ENCODE assay signal across 14 cellular contexts in genomic region chr7:155753446-155753965, GRCh38. TPM values are rescaled to one million over a fixed set of nuclear protein-coding genes. Genes with fewer than 3 reads are reported as not detected.
DNase-seq lines count a peak whose midpoint lies in the region; ATAC-seq, FAIRE-seq and TF ChIP-seq lines count a peak whose summit lies in the region.
"Had no signal": no experiment of that assay in that cellular context is flagged by ENCODE, and none has a peak within 500 bp of the region (broad histone marks: within the 10 kb centered on the region; RNA-seq: fewer than 3 reads in every experiment).

No MANE protein-coding gene starts in this region.

- H3K36me3 Mint-ChIP-seq in activated CD4-positive, alpha-beta memory T cell treated with anti-CD3 and anti-CD28 coated beads for 36 hours: peaks cover 15% of the 10 kb centered on the region
- H3K36me3 Mint-ChIP-seq in activated CD4-positive, alpha-beta memory T cell treated with anti-CD3 and anti-CD28 coated beads, Interleukin-2, amount 10 ng/mL, durations not matched to agents 7 days and 5 days (ENCODE audit: low read depth): peaks cover 36% of the 10 kb centered on the region
- peaks cover 47% of the 10 kb centered on the region for H3K36me3 Mint-ChIP-seq in stimulated activated effector memory CD8-positive, alpha-beta T cell treated with anti-CD3 and anti-CD28 coated beads, Interleukin-12 subunit alpha, Interleukin-12 subunit beta, amount 100 ng/mL, for 72 hours

- POLR2A ChIA-PET in activated CD4-positive, alpha-beta memory T cell treated with anti-CD3 and anti-CD28 coated beads for 36 hours (lab: Charles Lee): interaction anchor here (0.8 kb wide), 1 partner anchor 10 kb away, joined by 3 read pairs; no protein-coding TSS in a partner anchor
- POLR2A ChIA-PET in activated CD4-positive, alpha-beta memory T cell treated with anti-CD3 and anti-CD28 coated beads, Interleukin-2, amount 10 ng/mL, durations not matched to agents 7 days and 5 days (lab: Charles Lee): interaction anchor here (1.6 kb wide), 1 partner anchor 11 kb away, joined by 4 read pairs; no protein-coding TSS in a partner anchor

- ATAC-seq in HG03280 (IDR thresholded peaks at IDR 0.05; ENCODE audit: unreplicated experiment) (peak; percentile 30), GM21528 (IDR thresholded peaks at IDR 0.05; ENCODE audit: low FRiP score, unreplicated experiment) (no peak)
- ATAC-seq in stimulated activated effector memory CD8-positive, alpha-beta T cell treated with anti-CD3 and anti-CD28 coated beads, Interleukin-12 subunit alpha, Interleukin-12 subunit beta, amount 100 ng/mL, for 72 hours: peak; percentile 31
- ATAC-seq: sciatic nerve had no signal

- H3K27ac Mint-ChIP-seq in activated CD4-positive, alpha-beta memory T cell treated with anti-CD3 and anti-CD28 coated beads for 36 hours: peak overlapping the region; percentile 59
- H3K27ac Mint-ChIP-seq in activated CD4-positive, alpha-beta memory T cell treated with anti-CD3 and anti-CD28 coated beads, Interleukin-2, amount 10 ng/mL, durations not matched to agents 7 days and 5 days: no peak overlapping the region
- H3K27ac Mint-ChIP-seq in stimulated activated effector memory CD8-positive, alpha-beta T cell treated with anti-CD3 and anti-CD28 coated beads, Interleukin-12 subunit alpha, Interleukin-12 subunit beta, amount 100 ng/mL, for 72 hours: peak overlapping the region; percentile 59

- no peak for FAIRE-seq in bronchial epithelial cell (lab: Jason Lieb, UNC)
- FAIRE-seq: G401.6 had no signal

- CTCF ChIA-PET in activated CD4-positive, alpha-beta memory T cell treated with anti-CD3 and anti-CD28 coated beads for 36 hours (lab: Charles Lee): interaction anchor here (0.6 to 1.8 kb wide), 3 partner anchors 142 to 826 kb away, joined by 3 to 10 read pairs (median 3); no protein-coding TSS in a partner anchor
- CTCF ChIA-PET in activated CD4-positive, alpha-beta memory T cell treated with anti-CD3 and anti-CD28 coated beads, Interleukin-2, amount 10 ng/mL, durations not matched to agents 7 days and 5 days (lab: Charles Lee): interaction anchor here (1.3 to 1.5 kb wide), 2 partner anchors 11 to 155 kb away, joined by 4 to 5 read pairs; no protein-coding TSS in a partner anchor

- H3K27me3 ChIP-seq in bronchial epithelial cell (ENCODE audit: control insufficient read depth, insufficient read depth, low read length): no peaks in the 10 kb centered on the region
- H3K27me3 ChIP-seq: MG63 had no signal

- no peak for TF ChIP-seq CTCF in bronchial epithelial cell (IDR thresholded peaks at IDR 0.05; ENCODE audit: insufficient read depth, low read length, severe bottlenecking)

- no peak overlapping the region for H3K4me3 Mint-ChIP-seq in activated CD4-positive, alpha-beta memory T cell treated with anti-CD3 and anti-CD28 coated beads for 36 hours
- no peak overlapping the region for H3K4me3 Mint-ChIP-seq in activated CD4-positive, alpha-beta memory T cell treated with anti-CD3 and anti-CD28 coated beads, Interleukin-2, amount 10 ng/mL, durations not matched to agents 7 days and 5 days
- peak overlapping the region; percentile 9 for H3K4me3 Mint-ChIP-seq in stimulated activated effector memory CD8-positive, alpha-beta T cell treated with anti-CD3 and anti-CD28 coated beads, Interleukin-12 subunit alpha, Interleukin-12 subunit beta, amount 100 ng/mL, for 72 hours

- no peaks in the 10 kb centered on the region for H3K36me3 ChIP-seq in bronchial epithelial cell (ENCODE audit: control insufficient read depth, insufficient read depth, low read length)
- H3K36me3 ChIP-seq: MG63 had no signal

- intact Hi-C loops in activated CD4-positive, alpha-beta memory T cell treated with anti-CD3 and anti-CD28 coated beads for 36 hours (cut with micrococcal nuclease): no loop called here

- no peaks in the 10 kb centered on the region for H3K9me3 Mint-ChIP-seq in activated CD4-positive, alpha-beta memory T cell treated with anti-CD3 and anti-CD28 coated beads for 36 hours
- peaks cover 2% of the 10 kb centered on the region for H3K9me3 Mint-ChIP-seq in activated CD4-positive, alpha-beta memory T cell treated with anti-CD3 and anti-CD28 coated beads, Interleukin-2, amount 10 ng/mL, durations not matched to agents 7 days and 5 days
- no peaks in the 10 kb centered on the region for H3K9me3 Mint-ChIP-seq in stimulated activated effector memory CD8-positive, alpha-beta T cell treated with anti-CD3 and anti-CD28 coated beads, Interleukin-12 subunit alpha, Interleukin-12 subunit beta, amount 100 ng/mL, for 72 hours

- peaks cover 72% of the 10 kb centered on the region for H3K4me1 Mint-ChIP-seq in activated CD4-positive, alpha-beta memory T cell treated with anti-CD3 and anti-CD28 coated beads for 36 hours (ENCODE audit: low read depth)
- H3K4me1 Mint-ChIP-seq in activated CD4-positive, alpha-beta memory T cell treated with anti-CD3 and anti-CD28 coated beads, Interleukin-2, amount 10 ng/mL, durations not matched to agents 7 days and 5 days: peaks cover 43% of the 10 kb centered on the region
- peaks cover 62% of the 10 kb centered on the region for H3K4me1 Mint-ChIP-seq in stimulated activated effector memory CD8-positive, alpha-beta T cell treated with anti-CD3 and anti-CD28 coated beads, Interleukin-12 subunit alpha, Interleukin-12 subunit beta, amount 100 ng/mL, for 72 hours

- no peaks in the 10 kb centered on the region for H3K27me3 Mint-ChIP-seq in activated CD4-positive, alpha-beta memory T cell treated with anti-CD3 and anti-CD28 coated beads for 36 hours
- H3K27me3 Mint-ChIP-seq in activated CD4-positive, alpha-beta memory T cell treated with anti-CD3 and anti-CD28 coated beads, Interleukin-2, amount 10 ng/mL, durations not matched to agents 7 days and 5 days: no peaks in the 10 kb centered on the region

- no peak for DNase-seq in activated CD4-positive, alpha-beta memory T cell treated with anti-CD3 and anti-CD28 coated beads for 36 hours
- no peak for DNase-seq in activated CD4-positive, alpha-beta memory T cell treated with anti-CD3 and anti-CD28 coated beads, Interleukin-2, amount 10 ng/mL, durations not matched to agents 7 days and 5 days
- DNase-seq in bronchial epithelial cell (ENCODE audit: low read depth) (peak; percentile 26), NCI-H128 (lab: John Stamatoyannopoulos, UW; ENCODE audit: unreplicated experiment) (no peak)
- no peak for DNase-seq in stimulated activated effector memory CD8-positive, alpha-beta T cell treated with anti-CD3 and anti-CD28 coated beads, Interleukin-12 subunit alpha, Interleukin-12 subunit beta, amount 100 ng/mL, for 72 hours (ENCODE audit: low spot score in 2 of 2)
- DNase-seq in stimulated activated CD4-positive, alpha-beta T cell treated with anti-CD3 and anti-CD28 coated beads, Interleukin-2, amount 100 ng/mL, for 48 hours: no peak
- DNase-seq: MG63 had no signal

- no peak overlapping the region for H3K4me3 ChIP-seq in bronchial epithelial cell (ENCODE audit: low read depth, low read length)
- H3K4me3 ChIP-seq: lung, MG63 had no signal

RNA-seq across cellular contexts. Expression of gene SHH, which starts 58.8 kb away (rescaled TPM):
- not detected for total RNA-seq in activated CD4-positive, alpha-beta memory T cell treated with anti-CD3 and anti-CD28 coated beads for 36 hours
- total RNA-seq in activated CD4-positive, alpha-beta memory T cell treated with anti-CD3 and anti-CD28 coated beads, Interleukin-2, amount 10 ng/mL, durations not matched to agents 7 days and 5 days: not detected
- 0.13 TPM in 1 of 2 replicates, not detected in the other for total RNA-seq in bronchial epithelial cell
- total RNA-seq: A673, fibroblast of villous mesenchyme had no signal
